7 cellular contexts compared by ENCODE assay signal in genomic region chr9:35596907-35597306, GRCh38. TPM values are rescaled to one million over a fixed set of nuclear protein-coding genes. Genes with fewer than 3 reads are reported as not detected.
"Had no signal": no experiment of that assay in that cellular context is flagged by ENCODE, and none has a peak within 500 bp of the region (broad histone marks: within the 10 kb centered on the region; RNA-seq: fewer than 3 reads in every experiment).

No MANE protein-coding gene starts in this region.

RNA-seq across cellular contexts. Expression of gene CD72, which starts 21.3 kb away (rescaled TPM):
- total RNA-seq: NCI-H460, SJCRH30 had no signal

RNA-seq across cellular contexts. Expression of gene SIT1, which starts 53.8 kb away (rescaled TPM):
- total RNA-seq: MCF 10A, NCI-H460, PC-9, Right ventricle myocardium inferior, RPMI7951, SJCRH30, SK-MEL-5 had no signal
